ENCODE assay signal across 15 cellular contexts in genomic region chr2:85582467-85582866, GRCh38. TPM values are rescaled to one million over a fixed set of nuclear protein-coding genes. Genes with fewer than 3 reads are reported as not detected.
DNase-seq lines count a peak whose midpoint lies in the region; FAIRE-seq and TF ChIP-seq lines count a peak whose summit lies in the region.
"Had no signal": no experiment of that assay in that cellular context is flagged by ENCODE, and none has a peak within 500 bp of the region (broad histone marks: within the 10 kb centered on the region; RNA-seq: fewer than 3 reads in every experiment).

No MANE protein-coding gene starts in this region.

- H3K9me3 ChIP-seq in trophoblast cell (ENCODE audit: insufficient read depth, low read depth, low read length), result no peaks in the 10 kb centered on the region
- H3K9me3 ChIP-seq: left lung had no signal

- H3K4me3 ChIP-seq in HL-60 (replicated peaks; ENCODE audit: insufficient read depth, low read length) (no peak overlapping the region), trophoblast cell (ENCODE audit: low read depth, low read length) (no peak overlapping the region)
- H3K4me3 ChIP-seq: left lung had no signal

- H3K36me3 Mint-ChIP-seq in activated naive CD4-positive, alpha-beta T cell treated with anti-CD3 and anti-CD28 coated beads, Interleukin-2, amount 10 ng/mL, durations not matched to agents 7 days and 5 days, result peaks cover 36% of the 10 kb centered on the region
- peaks cover 8 to 16% (median 12%) of the 10 kb centered on the region in 3 donors for H3K36me3 Mint-ChIP-seq in immature natural killer cell

- H3K27ac ChIP-seq in HL-60 (replicated peaks), result peak overlapping the region; percentile 19
- peak overlapping the region; percentile 22 for H3K27ac ChIP-seq in substantia nigra (ENCODE audit: low read depth, low read length, poor library complexity, severe bottlenecking)
- H3K27ac ChIP-seq in trophoblast cell (ENCODE audit: low read depth, low read length), result no peak overlapping the region

- no peak overlapping the region for H2BK5ac ChIP-seq in trophoblast cell (ENCODE audit: low read depth, low read length, poor library complexity)

- H3K27me3 ChIP-seq in HL-60 (ENCODE audit: insufficient read depth, poor library complexity, severe bottlenecking) (no peaks in the 10 kb centered on the region), trophoblast cell (ENCODE audit: insufficient read depth, low read length) (no peaks in the 10 kb centered on the region)
- H3K27me3 ChIP-seq: left lung had no signal

- no peak overlapping the region for H3K4me2 ChIP-seq in trophoblast cell (ENCODE audit: low read length)

- no peak overlapping the region for H4K12ac ChIP-seq in trophoblast cell (ENCODE audit: low read depth, low read length)

- H4K91ac ChIP-seq in trophoblast cell (ENCODE audit: low read depth, low read length), result no peak overlapping the region

- H3K4me1 Mint-ChIP-seq in activated naive CD4-positive, alpha-beta T cell treated with anti-CD3 and anti-CD28 coated beads, Interleukin-2, amount 10 ng/mL, durations not matched to agents 7 days and 5 days, result peaks cover 72% of the 10 kb centered on the region
- H3K4me1 Mint-ChIP-seq in immature natural killer cell, result peaks cover 65 to 83% of the 10 kb centered on the region in 2 donors

- H3K4ac ChIP-seq in trophoblast cell (ENCODE audit: low read depth, low read length), result no peak overlapping the region

- no peak overlapping the region for H2BK12ac ChIP-seq in trophoblast cell (ENCODE audit: low read length)

- no peak overlapping the region for H3K14ac ChIP-seq in trophoblast cell (ENCODE audit: low read length)

- H3K9ac ChIP-seq in trophoblast cell (ENCODE audit: low read length), result no peak overlapping the region

- no peak for DNase-seq in activated naive CD4-positive, alpha-beta T cell treated with anti-CD3 and anti-CD28 coated beads, Interleukin-2, amount 10 ng/mL, durations not matched to agents 7 days and 5 days
- DNase-seq in activated naive CD4-positive, alpha-beta T cell treated with Interleukin-2 at 50 U/mL for 16 hours, result no peak
- DNase-seq in HL-60 (ENCODE audit: low read depth in 1 of 2, low spot score in 1 of 2) (no peak), immature natural killer cell (no peak), substantia nigra (lab: John Stamatoyannopoulos, UW) (peak in 17 of 49 donors; percentile 16 to 58 (median 34)), GM20000 (ENCODE audit: low spot score) (no peak), trophoblast cell (no peak), urothelium cell line (ENCODE audit: low spot score) (no peak)
- DNase-seq: activated CD4-positive, alpha-beta T cell treated with anti-CD3 and anti-CD28 coated beads, Interleukin-2, amount 50 U/mL, for 48 hours; activated effector memory CD4-positive, alpha-beta T cell treated with anti-CD3 and anti-CD28 coated beads, Interleukin-2, amount 50 U/mL, for 16 hours; DMS 273 treated with DMSO at 0.1 percent for 48 hours; HCEC 1CT; left lung; NCI-H187; SIG-M5 had no signal

- TF ChIP-seq CTCF in HL-60 (IDR thresholded peaks at IDR 0.05; ENCODE audit: insufficient read depth, low read length), result no peak
- TF ChIP-seq CTCF in GM20000 (IDR thresholded peaks at IDR 0.05; ENCODE audit: extremely low read depth, missing control alignments), result no peak

- FAIRE-seq in urothelium cell line (lab: Jason Lieb, UNC), result no peak

- no peak overlapping the region for H3K18ac ChIP-seq in trophoblast cell (ENCODE audit: low read length)

- H2AK5ac ChIP-seq in trophoblast cell (ENCODE audit: low read length), result no peak overlapping the region

- H2AFZ ChIP-seq in trophoblast cell (ENCODE audit: insufficient read depth, low read length, poor library complexity), result no peak overlapping the region

- no peaks in the 10 kb centered on the region for H3K9me3 Mint-ChIP-seq in activated naive CD4-positive, alpha-beta T cell treated with anti-CD3 and anti-CD28 coated beads, Interleukin-2, amount 10 ng/mL, durations not matched to agents 7 days and 5 days
- no peaks in the 10 kb centered on the region for H3K9me3 Mint-ChIP-seq in immature natural killer cell

- H3K23ac ChIP-seq in trophoblast cell (ENCODE audit: low read length), result no peak overlapping the region

- peak overlapping the region; percentile 76 for H3K27ac Mint-ChIP-seq in activated naive CD4-positive, alpha-beta T cell treated with anti-CD3 and anti-CD28 coated beads, Interleukin-2, amount 10 ng/mL, durations not matched to agents 7 days and 5 days
- peak overlapping the region in 5 of 6 donors; percentile 69 to 84 (median 77) for H3K27ac Mint-ChIP-seq in immature natural killer cell

- peak overlapping the region; percentile 20 for H3K4me3 Mint-ChIP-seq in activated naive CD4-positive, alpha-beta T cell treated with anti-CD3 and anti-CD28 coated beads, Interleukin-2, amount 10 ng/mL, durations not matched to agents 7 days and 5 days
- H3K4me3 Mint-ChIP-seq in immature natural killer cell, result peak overlapping the region; percentile 11 to 65 (median 47)

- H2BK120ac ChIP-seq in trophoblast cell (ENCODE audit: insufficient read depth, low read length, poor library complexity), result no peak overlapping the region

- CTCF ChIA-PET in activated naive CD4-positive, alpha-beta T cell treated with anti-CD3 and anti-CD28 coated beads, Interleukin-2, amount 10 ng/mL, durations not matched to agents 7 days and 5 days (lab: Charles Lee), result no interaction called here

- H3K27me3 Mint-ChIP-seq in activated naive CD4-positive, alpha-beta T cell treated with anti-CD3 and anti-CD28 coated beads, Interleukin-2, amount 10 ng/mL, durations not matched to agents 7 days and 5 days, result no peaks in the 10 kb centered on the region
- H3K27me3 Mint-ChIP-seq in immature natural killer cell (ENCODE audit: low read depth in 3 of 3), result no peaks in the 10 kb centered on the region

- H3K79me2 ChIP-seq in trophoblast cell (ENCODE audit: control insufficient read depth, insufficient read depth, low read length, poor library complexity), result peaks cover 6% of the 10 kb centered on the region

- peaks cover 8 to 10% of the 10 kb centered on the region in 2 experiments for H3K36me3 ChIP-seq in trophoblast cell (ENCODE audit: control insufficient read depth in 1 of 2, insufficient read depth in 2 of 2, low read length in 2 of 2)

- WGBS in trophoblast cell (ENCODE audit: extremely low coverage, insufficient coverage, insufficient read length), result no CpG with 5 or more reads among the region's 1 CpG

- H3K79me1 ChIP-seq in trophoblast cell (ENCODE audit: low read length), result peaks cover 7% of the 10 kb centered on the region

- H3K4me1 ChIP-seq in trophoblast cell (ENCODE audit: control insufficient read depth in 1 of 2, insufficient read depth in 2 of 2, low read length in 2 of 2), result peaks cover 32 to 39% of the 10 kb centered on the region in 2 experiments

- H4K8ac ChIP-seq in trophoblast cell (ENCODE audit: low read depth, low read length), result no peak overlapping the region

RNA-seq across cellular contexts. Expression of gene VAMP5, which starts 1.8 kb away (rescaled TPM):
- 100 to 1,000 TPM; 154 to 219 (median 201) TPM for polyA plus RNA-seq in immature natural killer cell
- 9.0 and 9.3 TPM in 2 replicates for polyA plus RNA-seq in trophoblast cell (2013)

RNA-seq across cellular contexts. Expression of gene VAMP8, which starts 5.1 kb away (rescaled TPM):
- 100 to 1,000 TPM; 457 to 687 (median 617) TPM for polyA plus RNA-seq in immature natural killer cell
- 104 and 109 TPM in 2 replicates for polyA plus RNA-seq in trophoblast cell (2013)

RNA-seq across cellular contexts. Expression of gene RNF181, which starts 13.1 kb away (rescaled TPM):
- polyA plus RNA-seq in immature natural killer cell, result 100 to 1,000 TPM; 224 to 326 (median 256) TPM
- polyA plus RNA-seq in trophoblast cell (2013), result 201 and 212 TPM in 2 replicates

RNA-seq across cellular contexts. Expression of gene TMEM150A, which starts 20.0 kb away (rescaled TPM):
- 10 to 100 TPM; 12.0 to 27.8 (median 14.8) TPM for polyA plus RNA-seq in immature natural killer cell
- 10.1 and 10.9 TPM in 2 replicates for polyA plus RNA-seq in trophoblast cell (2013)

RNA-seq across cellular contexts. Expression of gene GGCX, which starts 21.2 kb away (rescaled TPM):
- 10 to 100 TPM; 11.4 to 31.7 (median 21.0) TPM for polyA plus RNA-seq in immature natural killer cell
- polyA plus RNA-seq in trophoblast cell (2013), result 34.3 and 35.8 TPM in 2 replicates
